1 cellular context compared by ENCODE assay signal in the genomic region with DNA sequence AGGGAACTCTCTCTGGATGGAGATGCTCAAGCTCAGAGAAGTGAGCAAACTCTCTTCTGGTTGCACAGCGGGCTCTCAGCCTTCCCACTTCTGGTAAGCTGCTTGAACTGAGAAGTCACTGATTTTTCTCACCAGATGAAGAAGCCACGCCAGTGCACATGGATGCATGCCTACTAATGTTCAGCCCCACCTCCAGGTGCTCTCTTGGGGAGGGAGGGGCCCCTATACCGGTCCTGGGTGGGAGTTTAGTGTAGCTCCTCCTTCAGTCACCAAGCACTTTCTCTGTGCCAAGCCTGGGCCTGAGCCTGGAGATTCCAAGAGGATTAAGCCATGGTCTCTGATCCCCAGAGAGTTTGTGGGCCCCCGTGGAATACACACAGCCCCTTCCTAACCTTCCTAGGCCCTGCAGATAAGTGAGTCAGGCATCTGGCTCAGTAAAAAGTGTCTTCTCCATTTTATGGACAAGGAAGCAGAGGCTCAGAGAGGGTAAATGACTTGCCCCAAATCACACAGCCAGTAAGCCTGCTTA.
TF ChIP-seq lines count a peak whose summit lies in the region.

No MANE protein-coding gene starts in this region.

TF ChIP-seq in GM23338, 12 proteins besides CTCF, POLR2A, EP300 and RAD21 (continued from another document):
- TF ChIP-seq, protein P1, sequence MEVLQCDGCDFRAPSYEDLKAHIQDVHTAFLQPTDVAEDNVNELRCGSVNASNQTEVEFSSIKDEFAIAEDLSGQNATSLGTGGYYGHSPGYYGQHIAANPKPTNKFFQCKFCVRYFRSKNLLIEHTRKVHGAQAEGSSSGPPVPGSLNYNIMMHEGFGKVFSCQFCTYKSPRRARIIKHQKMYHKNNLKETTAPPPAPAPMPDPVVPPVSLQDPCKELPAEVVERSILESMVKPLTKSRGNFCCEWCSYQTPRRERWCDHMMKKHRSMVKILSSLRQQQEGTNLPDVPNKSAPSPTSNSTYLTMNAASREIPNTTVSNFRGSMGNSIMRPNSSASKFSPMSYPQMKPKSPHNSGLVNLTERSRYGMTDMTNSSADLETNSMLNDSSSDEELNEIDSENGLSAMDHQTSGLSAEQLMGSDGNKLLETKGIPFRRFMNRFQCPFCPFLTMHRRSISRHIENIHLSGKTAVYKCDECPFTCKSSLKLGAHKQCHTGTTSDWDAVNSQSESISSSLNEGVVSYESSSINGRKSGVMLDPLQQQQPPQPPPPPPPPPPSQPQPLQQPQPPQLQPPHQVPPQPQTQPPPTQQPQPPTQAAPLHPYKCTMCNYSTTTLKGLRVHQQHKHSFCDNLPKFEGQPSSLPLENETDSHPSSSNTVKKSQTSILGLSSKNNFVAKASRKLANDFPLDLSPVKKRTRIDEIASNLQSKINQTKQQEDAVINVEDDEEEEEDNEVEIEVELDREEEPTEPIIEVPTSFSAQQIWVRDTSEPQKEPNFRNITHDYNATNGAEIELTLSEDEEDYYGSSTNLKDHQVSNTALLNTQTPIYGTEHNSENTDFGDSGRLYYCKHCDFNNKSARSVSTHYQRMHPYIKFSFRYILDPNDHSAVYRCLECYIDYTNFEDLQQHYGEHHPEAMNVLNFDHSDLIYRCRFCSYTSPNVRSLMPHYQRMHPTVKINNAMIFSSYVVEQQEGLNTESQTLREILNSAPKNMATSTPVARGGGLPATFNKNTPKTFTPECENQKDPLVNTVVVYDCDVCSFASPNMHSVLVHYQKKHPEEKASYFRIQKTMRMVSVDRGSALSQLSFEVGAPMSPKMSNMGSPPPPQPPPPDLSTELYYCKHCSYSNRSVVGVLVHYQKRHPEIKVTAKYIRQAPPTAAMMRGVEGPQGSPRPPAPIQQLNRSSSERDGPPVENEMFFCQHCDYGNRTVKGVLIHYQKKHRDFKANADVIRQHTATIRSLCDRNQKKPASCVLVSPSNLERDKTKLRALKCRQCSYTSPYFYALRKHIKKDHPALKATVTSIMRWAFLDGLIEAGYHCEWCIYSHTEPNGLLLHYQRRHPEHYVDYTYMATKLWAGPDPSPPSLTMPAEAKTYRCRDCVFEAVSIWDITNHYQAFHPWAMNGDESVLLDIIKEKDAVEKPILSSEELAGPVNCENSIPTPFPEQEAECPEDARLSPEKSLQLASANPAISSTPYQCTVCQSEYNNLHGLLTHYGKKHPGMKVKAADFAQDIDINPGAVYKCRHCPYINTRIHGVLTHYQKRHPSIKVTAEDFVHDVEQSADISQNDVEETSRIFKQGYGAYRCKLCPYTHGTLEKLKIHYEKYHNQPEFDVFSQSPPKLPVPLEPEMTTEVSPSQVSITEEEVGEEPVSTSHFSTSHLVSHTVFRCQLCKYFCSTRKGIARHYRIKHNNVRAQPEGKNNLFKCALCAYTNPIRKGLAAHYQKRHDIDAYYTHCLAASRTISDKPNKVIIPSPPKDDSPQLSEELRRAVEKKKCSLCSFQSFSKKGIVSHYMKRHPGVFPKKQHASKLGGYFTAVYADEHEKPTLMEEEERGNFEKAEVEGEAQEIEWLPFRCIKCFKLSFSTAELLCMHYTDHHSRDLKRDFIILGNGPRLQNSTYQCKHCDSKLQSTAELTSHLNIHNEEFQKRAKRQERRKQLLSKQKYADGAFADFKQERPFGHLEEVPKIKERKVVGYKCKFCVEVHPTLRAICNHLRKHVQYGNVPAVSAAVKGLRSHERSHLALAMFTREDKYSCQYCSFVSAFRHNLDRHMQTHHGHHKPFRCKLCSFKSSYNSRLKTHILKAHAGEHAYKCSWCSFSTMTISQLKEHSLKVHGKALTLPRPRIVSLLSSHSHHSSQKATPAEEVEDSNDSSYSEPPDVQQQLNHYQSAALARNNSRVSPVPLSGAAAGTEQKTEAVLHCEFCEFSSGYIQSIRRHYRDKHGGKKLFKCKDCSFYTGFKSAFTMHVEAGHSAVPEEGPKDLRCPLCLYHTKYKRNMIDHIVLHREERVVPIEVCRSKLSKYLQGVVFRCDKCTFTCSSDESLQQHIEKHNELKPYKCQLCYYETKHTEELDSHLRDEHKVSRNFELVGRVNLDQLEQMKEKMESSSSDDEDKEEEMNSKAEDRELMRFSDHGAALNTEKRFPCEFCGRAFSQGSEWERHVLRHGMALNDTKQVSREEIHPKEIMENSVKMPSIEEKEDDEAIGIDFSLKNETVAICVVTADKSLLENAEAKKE (CRISPR knock-in tag; IDR thresholded peaks at IDR 0.05) = no peak
